19 cellular contexts compared by ENCODE assay signal in the genomic region with DNA sequence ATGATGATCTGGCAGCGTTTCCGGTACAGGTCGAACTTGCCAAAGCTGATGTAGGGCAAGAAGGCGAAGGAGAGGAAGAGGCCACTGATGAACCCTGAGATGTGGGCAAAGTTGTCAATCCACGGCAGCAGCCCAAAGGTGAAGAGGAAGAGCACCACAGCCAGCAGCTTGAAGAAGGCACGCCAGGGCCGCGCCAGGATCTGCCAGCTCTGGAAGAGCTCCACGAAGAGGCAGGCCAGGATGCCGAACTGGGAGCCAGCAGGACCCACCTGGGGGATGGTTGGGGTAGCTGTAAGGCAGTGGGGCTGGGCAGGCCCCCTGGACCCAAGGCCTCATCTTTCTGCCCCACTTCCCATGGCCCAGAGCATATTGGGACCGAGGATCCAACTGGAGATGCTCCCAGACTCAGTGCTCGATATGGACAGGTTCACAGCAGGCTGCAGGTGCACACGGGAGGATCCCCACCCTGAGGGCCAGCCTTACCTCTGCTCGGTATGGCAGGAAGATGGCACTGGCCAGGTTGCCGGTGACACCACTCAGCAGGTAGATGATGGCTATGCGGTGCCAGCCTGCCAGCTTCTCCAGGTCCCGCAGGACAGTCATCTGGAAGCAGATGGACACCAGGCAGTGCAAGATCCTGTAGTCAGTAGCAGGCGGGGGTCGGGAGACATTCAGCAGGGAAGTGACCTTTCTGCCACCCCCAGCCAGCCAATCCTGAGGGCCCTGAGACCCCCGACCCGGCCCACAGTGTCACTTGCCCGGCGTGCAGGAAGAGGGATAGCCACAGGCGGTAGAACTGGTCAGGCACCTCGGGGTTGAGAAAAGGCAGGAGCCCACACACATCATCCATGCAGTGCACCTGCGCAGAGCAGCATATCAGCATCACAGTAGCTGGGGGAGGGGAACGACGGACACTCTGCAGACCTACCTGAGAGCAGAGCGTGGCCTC. TPM values are rescaled to one million over a fixed set of nuclear protein-coding genes. Genes with fewer than 3 reads are reported as not detected.
DNase-seq lines count a peak whose midpoint lies in the region; ATAC-seq and TF ChIP-seq lines count a peak whose summit lies in the region.
"Had no signal": no experiment of that assay in that cellular context is flagged by ENCODE, and none has a peak within 500 bp of the region (broad histone marks: within the 10 kb centered on the region; RNA-seq: fewer than 3 reads in every experiment).

No MANE protein-coding gene starts in this region.

- H3K27me3 ChIP-seq in spleen (replicated peaks in 1 of 7) (no peaks in the 10 kb centered on the region), tibial nerve (no peaks in the 10 kb centered on the region)
- H3K27me3 ChIP-seq: MG63 had no signal

- no peak for TF ChIP-seq CTCF in RWPE1 (conservative IDR thresholded peaks at IDR 0.05; ENCODE audit: low read depth)
- TF ChIP-seq CTCF in endothelial cell (IDR thresholded peaks at IDR 0.05; ENCODE audit: unreplicated experiment): no peak
- no peak for TF ChIP-seq CTCF in spleen (IDR thresholded peaks at IDR 0.05 in 8 of 11, conservative IDR thresholded peaks at IDR 0.05 in 3 of 11)
- TF ChIP-seq CTCF in tibial nerve (IDR thresholded peaks at IDR 0.05): no peak

- intact Hi-C loops in spleen (cut with DNase I; ENCODE audit: low total_unique reads): no loop called here

- H3K9me3 ChIP-seq in spleen: no peaks in the 10 kb centered on the region
- H3K9me3 ChIP-seq in tibial nerve: no peaks in the 10 kb centered on the region
- H3K9me3 ChIP-seq: BE2C, MG63 had no signal

- H3K4me3 Mint-ChIP-seq in T-helper 1 cell treated with Interleukin-12 subunit alpha and Interleukin-12 subunit beta and Interleukin-4 antibody, amounts not matched to agents 30 μg/mL and 1 μg/mL, for 36 hours: no peak overlapping the region
- H3K4me3 Mint-ChIP-seq in endothelial cell (ENCODE audit: unreplicated experiment): peak overlapping the region; percentile 82
- H3K4me3 Mint-ChIP-seq: CD4-positive, alpha-beta memory T cell had no signal

- TF ChIP-seq EP300 in tibial nerve (IDR thresholded peaks at IDR 0.05): no peak

- POLR2A ChIA-PET in RWPE1 (lab: Yijun Ruan, JAX; ENCODE audit: low non-redundant PET): no interaction called here

- H3K4me3 ChIP-seq in spleen (no peak overlapping the region), tibial nerve (no peak overlapping the region)
- H3K4me3 ChIP-seq: GM12878, MG63 had no signal

- H3K4me1 Mint-ChIP-seq in T-helper 1 cell treated with Interleukin-12 subunit alpha and Interleukin-12 subunit beta and Interleukin-4 antibody, amounts not matched to agents 30 μg/mL and 1 μg/mL, for 36 hours (ENCODE audit: low read depth): peaks cover 7% of the 10 kb centered on the region
- H3K4me1 Mint-ChIP-seq in endothelial cell (ENCODE audit: unreplicated experiment): peaks cover 3% of the 10 kb centered on the region

- CTCF ChIA-PET in RWPE1 (lab: Yijun Ruan, JAX): no interaction called here

- no peaks in the 10 kb centered on the region for H3K9me3 Mint-ChIP-seq in T-helper 1 cell treated with Interleukin-12 subunit alpha and Interleukin-12 subunit beta and Interleukin-4 antibody, amounts not matched to agents 30 μg/mL and 1 μg/mL, for 36 hours
- H3K9me3 Mint-ChIP-seq in endothelial cell (ENCODE audit: unreplicated experiment): no peaks in the 10 kb centered on the region

- DNase-seq in T-helper 1 cell (no peak), RWPE1 (ENCODE audit: low spot score) (no peak), endothelial cell (ENCODE audit: low spot score) (no peak), spleen (peak; percentile 71), tibial nerve (ENCODE audit: low spot score in 2 of 2) (no peak), SKM-1 (lab: John Stamatoyannopoulos, UW; ENCODE audit: unreplicated experiment) (no peak)
- DNase-seq: BE2C, DMS79, MG63, NCI-H1092, NCI-H146, NCI-H2081 treated with DMSO at 0.1 percent for 48 hours, NCI-H510A treated with DMSO at 0.1 percent for 48 hours, SIG-M5 had no signal

- H3K36me3 ChIP-seq in spleen: peaks cover 0 to 80% (median 33%) of the 10 kb centered on the region in 6 donors
- H3K36me3 ChIP-seq in tibial nerve: peaks cover 0 to 89% (median 12%) of the 10 kb centered on the region in 3 donors

- no peak for TF ChIP-seq POLR2A in spleen (IDR thresholded peaks at IDR 0.05)
- no peak for TF ChIP-seq POLR2A in tibial nerve (IDR thresholded peaks at IDR 0.05)

- ATAC-seq in HG02798 (IDR thresholded peaks at IDR 0.05; ENCODE audit: poor library complexity, unreplicated experiment): no peak
- ATAC-seq: GM12878, Panc1 had no signal

- H3K4me1 ChIP-seq in spleen: peaks cover 5 to 19% (median 12%) of the 10 kb centered on the region in 6 donors
- peaks cover 0 to 19% (median 2%) of the 10 kb centered on the region in 4 donors for H3K4me1 ChIP-seq in tibial nerve
- H3K4me1 ChIP-seq: BE2C had no signal

- peak overlapping the region; percentile 45 for H3K27ac Mint-ChIP-seq in T-helper 1 cell treated with Interleukin-12 subunit alpha and Interleukin-12 subunit beta and Interleukin-4 antibody, amounts not matched to agents 30 μg/mL and 1 μg/mL, for 36 hours
- peak overlapping the region; percentile 72 for H3K27ac Mint-ChIP-seq in endothelial cell (ENCODE audit: unreplicated experiment)

- peaks cover 8% of the 10 kb centered on the region for H3K36me3 Mint-ChIP-seq in T-helper 1 cell treated with Interleukin-12 subunit alpha and Interleukin-12 subunit beta and Interleukin-4 antibody, amounts not matched to agents 30 μg/mL and 1 μg/mL, for 36 hours (ENCODE audit: low read depth)
- peaks cover 38% of the 10 kb centered on the region for H3K36me3 Mint-ChIP-seq in endothelial cell (ENCODE audit: low read depth, unreplicated experiment)

- H3K27ac ChIP-seq in RWPE1 (peak overlapping the region; percentile 26; the same call in 1 of the 2 replicates), spleen (no peak overlapping the region), tibial nerve (no peak overlapping the region)

- H3K27me3 Mint-ChIP-seq in T-helper 1 cell treated with Interleukin-12 subunit alpha and Interleukin-12 subunit beta and Interleukin-4 antibody, amounts not matched to agents 30 μg/mL and 1 μg/mL, for 36 hours (ENCODE audit: low read depth): no peaks in the 10 kb centered on the region
- H3K27me3 Mint-ChIP-seq in endothelial cell (ENCODE audit: unreplicated experiment): peaks cover 16% of the 10 kb centered on the region
- H3K27me3 Mint-ChIP-seq: CD4-positive, alpha-beta memory T cell had no signal

- 75 to 93% (median 87%) methylated on average over 24 to 29 of the region's 29 CpGs for WGBS in spleen, 5 donors
- WGBS in tibial nerve, 2 donors: 78 to 84% methylated on average over 21 to 26 of the region's 29 CpGs

RNA-seq across cellular contexts. Expression of gene SNRNP25, which starts 5.1 kb away (rescaled TPM):
- 30.6 TPM for total RNA-seq in endothelial cell (ENCODE audit: unreplicated experiment)
- 10 to 100 TPM; 13.6 to 25.1 (median 17.2) TPM for total RNA-seq in spleen
- polyA plus RNA-seq in spleen: 10 to 100 TPM; 39.8 to 48.1 (median 46.6) TPM
- total RNA-seq in tibial nerve: 10 to 100 TPM in 3 of 4 donors, 1 to 10 TPM in 1; 9.3 to 21.6 (median 15.7) TPM

RNA-seq across cellular contexts. Expression of gene POLR3K, which starts 5.4 kb away (rescaled TPM):
- total RNA-seq in endothelial cell (ENCODE audit: unreplicated experiment) (11.9 TPM), spleen (10 to 100 TPM in 4 of 7 donors, 1 to 10 TPM in 3; 5.2 to 17.9 (median 13.2) TPM), tibial nerve (1 to 10 TPM in 3 of 4 donors, under 1 TPM in 1; 0.66 to 8.6 (median 3.1) TPM)
- 10 to 100 TPM; 13.1 to 24.1 (median 21.2) TPM for polyA plus RNA-seq in spleen

RNA-seq across cellular contexts. Expression of gene RHBDF1, which starts 13.7 kb away (rescaled TPM):
- 60.7 TPM for total RNA-seq in endothelial cell (ENCODE audit: unreplicated experiment)
- 10 to 100 TPM in 4 of 7 donors, 1 to 10 TPM in 3; 6.5 to 23.0 (median 14.9) TPM for total RNA-seq in spleen
- polyA plus RNA-seq in spleen: 10 to 100 TPM in 1 of 3 donors, 1 to 10 TPM in 2; 7.0 to 11.4 (median 9.2) TPM
- 100 to 1,000 TPM in 3 of 4 donors, 10 to 100 TPM in 1; 92.7 to 157 (median 137) TPM for total RNA-seq in tibial nerve
- total RNA-seq: CD4-positive, alpha-beta memory T cell had no signal
- polyA plus RNA-seq: CD4-positive, alpha-beta memory T cell had no signal

RNA-seq across cellular contexts. Expression of gene MPG, which starts 19.3 kb away (rescaled TPM):
- total RNA-seq in endothelial cell (ENCODE audit: unreplicated experiment): 38.6 TPM
- total RNA-seq in spleen: 10 to 100 TPM; 34.8 to 82.4 (median 50.0) TPM
- polyA plus RNA-seq in spleen: 100 to 1,000 TPM; 115 to 122 (median 121) TPM
- total RNA-seq in tibial nerve: 100 to 1,000 TPM in 2 of 4 donors, 10 to 100 TPM in 2; 74.3 to 190 (median 115) TPM
